Comparison of ENCODE assay signal across 29 cellular contexts in genomic region chr14:94040796-94041195, GRCh38. TPM values are rescaled to one million over a fixed set of nuclear protein-coding genes. Genes with fewer than 3 reads are reported as not detected.
"Had no signal": no experiment of that assay in that cellular context is flagged by ENCODE, and none has a peak within 500 bp of the region (broad histone marks: within the 10 kb centered on the region; RNA-seq: fewer than 3 reads in every experiment).

No MANE protein-coding gene starts in this region.

- H3K9me3 ChIP-seq: breast epithelium, Peyer's patch, SJCRH30, SK-N-SH had no signal

- H3K27me3 ChIP-seq: breast epithelium, Peyer's patch, SJCRH30 had no signal

- H3K9me3 Mint-ChIP-seq: activated naive CD8-positive, alpha-beta T cell treated with anti-CD3 and anti-CD28 coated beads, Interleukin-2, amount 10 ng/mL, durations not matched to agents 7 days and 5 days; activated T-cell treated with anti-CD3 and anti-CD28 coated beads, Interleukin-2, amount 50 U/mL, for 4 hours; activated T-helper 17 cell treated with anti-CD3 and anti-CD28 coated beads, Interleukin-2, amount 50 U/mL, for 72 hours had no signal

- ATAC-seq: activated CD4-positive, CD25-positive, alpha-beta regulatory T cell treated with anti-CD3 and anti-CD28 coated beads, Interleukin-2, amount 50 U/mL, for 24 hours; activated CD8-positive, alpha-beta T cell treated with anti-CD3 and anti-CD28 coated beads, Interleukin-2, amount 10 ng/mL, durations not matched to agents 7 days and 5 days; activated T-cell treated with anti-CD3 and anti-CD28 coated beads, Interleukin-2, amount 50 U/mL, for 4 hours; activated T-helper 17 cell treated with anti-CD3 and anti-CD28 coated beads, Interleukin-2, amount 50 U/mL, for 72 hours had no signal

- H3K27ac ChIP-seq: breast epithelium, KMS-11, Peyer's patch, RWPE1, SJCRH30 had no signal

- H3K4me3 ChIP-seq: breast epithelium, Peyer's patch, SJCRH30 had no signal

- H3K27me3 Mint-ChIP-seq: activated naive CD8-positive, alpha-beta T cell treated with anti-CD3 and anti-CD28 coated beads, Interleukin-2, amount 10 ng/mL, durations not matched to agents 7 days and 5 days; activated T-helper 17 cell treated with anti-CD3 and anti-CD28 coated beads, Interleukin-2, amount 50 U/mL, for 72 hours had no signal

- H3K36me3 ChIP-seq: breast epithelium, SJCRH30 had no signal

- DNase-seq: activated CD4-positive, alpha-beta T cell treated with anti-CD3 and anti-CD28 coated beads for 4 hours; activated CD4-positive, alpha-beta T cell treated with anti-CD3 and anti-CD28 coated beads, Interleukin-2, amount 50 U/mL, for 4 hours; activated CD8-positive, alpha-beta memory T cell treated with anti-CD3 and anti-CD28 coated beads, Interleukin-2, amount 50 U/mL, for 48 hours; activated CD8-positive, alpha-beta T cell treated with anti-CD3 and anti-CD28 coated beads, Interleukin-2, amount 10 ng/mL, durations not matched to agents 7 days and 5 days; activated gamma-delta T cell; activated naive CD4-positive, alpha-beta T cell treated with anti-CD3 and anti-CD28 coated beads, Interleukin-2, amount 50 U/mL, for 16 hours; activated naive CD8-positive, alpha-beta T cell treated with anti-CD3 and anti-CD28 coated beads, Interleukin-2, amount 10 ng/mL, durations not matched to agents 7 days and 5 days; activated T-cell treated with anti-CD3 and anti-CD28 coated beads, Interleukin-2, amount 50 U/mL, for 4 hours; caudate nucleus; NCI-H1092; NCI-H1417 treated with DMSO at 0.1 percent for 48 hours; NCI-H2029 treated with DMSO at 0.1 percent for 48 hours; NCI-H345; NCI-H510A treated with DMSO at 0.1 percent for 48 hours; NCI-H69; NK-92 treated with Interleukin-12 subunit alpha and Interleukin-12 subunit beta, amount 100 ng/mL, for 24 hours; Peyer's patch; Right ventricle myocardium superior; SJCRH30; SK-N-SH; SW 1271 had no signal

- H3K4me1 ChIP-seq: breast epithelium, SJCRH30 had no signal

- H3K27ac Mint-ChIP-seq: activated CD8-positive, alpha-beta T cell treated with anti-CD3 and anti-CD28 coated beads, Interleukin-2, amount 10 ng/mL, durations not matched to agents 7 days and 5 days; activated naive CD8-positive, alpha-beta T cell treated with anti-CD3 and anti-CD28 coated beads, Interleukin-2, amount 10 ng/mL, durations not matched to agents 7 days and 5 days had no signal

- H3K4me3 Mint-ChIP-seq: activated CD8-positive, alpha-beta T cell treated with anti-CD3 and anti-CD28 coated beads, Interleukin-2, amount 10 ng/mL, durations not matched to agents 7 days and 5 days; activated naive CD8-positive, alpha-beta T cell treated with anti-CD3 and anti-CD28 coated beads, Interleukin-2, amount 10 ng/mL, durations not matched to agents 7 days and 5 days; activated T-cell treated with anti-CD3 and anti-CD28 coated beads, Interleukin-2, amount 50 U/mL, for 4 hours; activated T-helper 17 cell treated with anti-CD3 and anti-CD28 coated beads, Interleukin-2, amount 50 U/mL, for 72 hours had no signal

- H3K9ac ChIP-seq: KMS-11, SK-N-SH had no signal

- H3K4me2 ChIP-seq: KMS-11, SK-N-SH had no signal

RNA-seq across cellular contexts. Expression of gene OTUB2, which starts 14.7 kb away (rescaled TPM):
- polyA plus RNA-seq: aorta had no signal

RNA-seq across cellular contexts. Expression of gene CCDC197, which starts 43.7 kb away (rescaled TPM):
- total RNA-seq: activated CD8-positive, alpha-beta T cell treated with anti-CD3 and anti-CD28 coated beads, Interleukin-2, amount 10 ng/mL, durations not matched to agents 7 days and 5 days; breast epithelium; MCF 10A; Peyer's patch; SJCRH30; T-helper 1 cell treated with Interleukin-12 subunit alpha and Interleukin-12 subunit beta and Interleukin-4 antibody, amounts not matched to agents 30 ng/mL and 1 ng/mL, for 36 hours had no signal
- polyA plus RNA-seq: aorta, SK-N-SH had no signal
